In genomic region chr3:38722760-38723568, GRCh38 we compare ENCODE assay signal across 19 cellular contexts.
DNase-seq lines count a peak whose midpoint lies in the region; ATAC-seq and TF ChIP-seq lines count a peak whose summit lies in the region.
"Had no signal": no experiment of that assay in that cellular context is flagged by ENCODE, and none has a peak within 500 bp of the region (broad histone marks: within the 10 kb centered on the region; RNA-seq: fewer than 3 reads in every experiment).

No MANE protein-coding gene starts in this region.

- no peaks in the 10 kb centered on the region for H3K27me3 ChIP-seq in right cardiac atrium (ENCODE audit: control insufficient read depth, insufficient read depth)

- WGBS in right cardiac atrium = 70% methylated on average over 12 of the region's 12 CpGs

- H3K9me3 ChIP-seq in right cardiac atrium (ENCODE audit: control insufficient read depth, low read length) = no peaks in the 10 kb centered on the region

- ATAC-seq in right cardiac atrium (no peak), GM18868 (IDR thresholded peaks at IDR 0.05; ENCODE audit: unreplicated experiment) (no peak)
- ATAC-seq: GM12878; Panc1; stimulated activated naive B cell treated with anti-CD40 and anti-IgM and Interleukin-4, amounts not matched to agents 10 μg/mL and 1 μg/mL and 100 μg/mL, for 72 hours had no signal

- no peaks in the 10 kb centered on the region for H3K4me1 ChIP-seq in right cardiac atrium (ENCODE audit: control insufficient read depth, insufficient read depth, low read length)

- no peak overlapping the region for H3K4me3 ChIP-seq in right cardiac atrium (ENCODE audit: low read length)
- no peak overlapping the region for H3K4me3 ChIP-seq in fibroblast of the aortic adventitia (ENCODE audit: low read depth, low read length)
- H3K4me3 ChIP-seq: GM12878 had no signal

- intact Hi-C loops in right cardiac atrium (cut with DNase I) (no loop called here), cardiac septum (cut with DNase I) (loop anchor here (10.0 kb wide), 2 partner anchors 178 to 228 kb away; partner anchors contain the start of gene EXOG)

- H3K27ac ChIP-seq in right cardiac atrium (ENCODE audit: low read length) = peak overlapping the region; percentile 82

- DNase-seq in right cardiac atrium = no peak
- no peak for DNase-seq in cardiac septum (ENCODE audit: low spot score)
- DNase-seq in amniotic epithelial cell (ENCODE audit: low read depth) = peak; percentile 34
- DNase-seq in fibroblast of the aortic adventitia (ENCODE audit: low read depth) = peak; percentile 67
- DNase-seq in NCI-H2227 (lab: John Stamatoyannopoulos, UW; ENCODE audit: unreplicated experiment) = no peak
- no peak for DNase-seq in activated CD8-positive, alpha-beta memory T cell treated with anti-CD3 and anti-CD28 coated beads, Interleukin-2, amount 50 U/mL, for 48 hours
- no peak for DNase-seq in NCI-H1417 (lab: John Stamatoyannopoulos, UW)
- DNase-seq: activated B cell treated with CpG ODN at 0.5 μM for 24 hours; activated CD4-positive, alpha-beta memory T cell treated with anti-CD3 and anti-CD28 coated beads for 36 hours; activated T-cell treated with anti-CD3 and anti-CD28 coated beads for 4 hours; amygdala; CD4-positive, alpha-beta memory T cell; NCI-H510A; NK-92 treated with Interleukin-12 subunit alpha and Interleukin-12 subunit beta, amount 100 ng/mL, for 24 hours; stimulated activated CD4-positive, alpha-beta T cell treated with anti-CD3 and anti-CD28 coated beads, Interleukin-1b, Interleukin-23, amount 100 ng/mL, for 48 hours; stimulated activated naive B cell treated with anti-CD40 and anti-IgM and Interleukin-4, amounts not matched to agents 10 μg/mL and 1 μg/mL and 100 μg/mL, for 72 hours had no signal

- no peak for TF ChIP-seq CTCF in fibroblast of the aortic adventitia (IDR thresholded peaks at IDR 0.05; ENCODE audit: insufficient read depth, low read length)

Comparison
In these comparisons a context has a peak if more than half of its experiments do, and no peak if none do; other contexts are left out.
1. DNase-seq: peak in amniotic epithelial cell (single experiment) and fibroblast of the aortic adventitia (single experiment); none in right cardiac atrium (0 of 3), cardiac septum (single experiment), NCI-H2227 (single experiment), activated CD8-positive, alpha-beta memory T cell treated with anti-CD3 and anti-CD28 coated beads, Interleukin-2, amount 50 U/mL, for 48 hours (single experiment) and NCI-H1417 (0 of 3).